15 cellular contexts compared by ENCODE assay signal in genomic region chr4:71446479-71447081, GRCh38.
A peak's percentile ranks its signal among the peaks of the same experiment; 100 is the strongest.
DNase-seq lines count a peak whose midpoint lies in the region; ATAC-seq and TF ChIP-seq lines count a peak whose summit lies in the region.
"Had no signal": no experiment of that assay in that cellular context is flagged by ENCODE, and none has a peak within 500 bp of the region (broad histone marks: within the 10 kb centered on the region; RNA-seq: fewer than 3 reads in every experiment).

No MANE protein-coding gene starts in this region.

- peaks cover 4% of the 10 kb centered on the region for H4K20me1 ChIP-seq in Loucy (ENCODE audit: insufficient read depth, low read length, poor library complexity, severe bottlenecking)

- no peak for DNase-seq in left ventricle myocardium inferior
- DNase-seq in heart right ventricle, result no peak
- DNase-seq in caudate nucleus (lab: John Stamatoyannopoulos, UW), result no peak
- no peak for DNase-seq in progenitor cell of endocrine pancreas (ENCODE audit: low spot score, unreplicated experiment)
- no peak for DNase-seq in T-helper 1 cell
- no peak for DNase-seq in dorsolateral prefrontal cortex
- DNase-seq: BE2C; CD4-positive, alpha-beta memory T cell; DMS153; GDM1; HFFc6 had no signal

- no peaks in the 10 kb centered on the region for H3K27me3 Mint-ChIP-seq in progenitor cell of endocrine pancreas

- no peaks in the 10 kb centered on the region for H3K9me2 ChIP-seq in Loucy (replicated peaks; ENCODE audit: low read depth, low read length)

- H3K36me3 Mint-ChIP-seq in progenitor cell of endocrine pancreas (ENCODE audit: insufficient read depth), result peaks cover 40% of the 10 kb centered on the region
- H3K36me3 Mint-ChIP-seq: CD4-positive, alpha-beta memory T cell had no signal

- peaks cover 15% of the 10 kb centered on the region for H3K4me1 Mint-ChIP-seq in progenitor cell of endocrine pancreas (ENCODE audit: low read depth)
- H3K4me1 Mint-ChIP-seq: CD4-positive, alpha-beta memory T cell had no signal

- no peaks in the 10 kb centered on the region for H3K36me3 ChIP-seq in left ventricle myocardium inferior
- H3K36me3 ChIP-seq in heart right ventricle, result no peaks in the 10 kb centered on the region
- H3K36me3 ChIP-seq in Loucy (ENCODE audit: insufficient read depth, low read length), result peaks cover 7% of the 10 kb centered on the region
- H3K36me3 ChIP-seq: BE2C, HAP-1 had no signal

- H3K4me3 ChIP-seq in left ventricle myocardium inferior (no peak overlapping the region), heart right ventricle (no peak overlapping the region), Loucy (ENCODE audit: low read length, poor library complexity, severe bottlenecking) (no peak overlapping the region), dorsolateral prefrontal cortex (no peak overlapping the region)
- H3K4me3 ChIP-seq: A549, HAP-1 had no signal

- no peaks in the 10 kb centered on the region for H3K9me3 ChIP-seq in left ventricle myocardium inferior (replicated peaks)
- no peaks in the 10 kb centered on the region for H3K9me3 ChIP-seq in heart right ventricle
- H3K9me3 ChIP-seq in Loucy (ENCODE audit: insufficient read depth, low read depth, low read length), result no peaks in the 10 kb centered on the region
- H3K9me3 ChIP-seq: A549, BE2C, HAP-1 had no signal

- H3K27ac ChIP-seq in left ventricle myocardium inferior (replicated peaks), result peak overlapping the region; percentile 36
- peak overlapping the region in 1 of 10 donors; percentile 13 for H3K27ac ChIP-seq in heart right ventricle
- H3K27ac ChIP-seq in caudate nucleus (ENCODE audit: low read depth, low read length), result peak overlapping the region; percentile 36
- H3K27ac ChIP-seq in dorsolateral prefrontal cortex, result no peak overlapping the region
- H3K27ac ChIP-seq: A549, C4-2B had no signal

- 62 to 73% methylated on average over 3 of the region's 3 CpGs for whole genome bisulfite sequencing in heart right ventricle, 2 donors

- peak overlapping the region; percentile 16 for H3K4me2 ChIP-seq in Loucy (ENCODE audit: low read depth, low read length, poor library complexity, severe bottlenecking)
- H3K4me2 ChIP-seq: A549 had no signal

- peak overlapping the region; percentile 42 for H3K27ac Mint-ChIP-seq in progenitor cell of endocrine pancreas
- H3K27ac Mint-ChIP-seq: CD4-positive, alpha-beta memory T cell; HFFc6 had no signal

- no peak overlapping the region for H3K4me3 Mint-ChIP-seq in progenitor cell of endocrine pancreas (ENCODE audit: low read depth)
- H3K4me3 Mint-ChIP-seq: CD4-positive, alpha-beta memory T cell; HFFc6 had no signal

- no peak overlapping the region for H3K9ac ChIP-seq in Loucy (ENCODE audit: low read depth, low read length, poor library complexity, severe bottlenecking)

- no peak overlapping the region for H2AFZ ChIP-seq in Loucy (ENCODE audit: low read length)

- H3K27me3 ChIP-seq in left ventricle myocardium inferior (ENCODE audit: low read depth) (no peaks in the 10 kb centered on the region), heart right ventricle (no peaks in the 10 kb centered on the region), Loucy (ENCODE audit: insufficient read depth, low read length, poor library complexity, severe bottlenecking) (no peaks in the 10 kb centered on the region), dorsolateral prefrontal cortex (no peaks in the 10 kb centered on the region)
- H3K27me3 ChIP-seq: BE2C had no signal

- H3K4me1 ChIP-seq in left ventricle myocardium inferior, result peaks cover 55% of the 10 kb centered on the region
- H3K4me1 ChIP-seq in heart right ventricle, result peaks cover 0 to 44% (median 18%) of the 10 kb centered on the region in 9 donors
- H3K4me1 ChIP-seq in Loucy (ENCODE audit: insufficient read depth, low read length, poor library complexity, severe bottlenecking), result peaks cover 62% of the 10 kb centered on the region
- H3K4me1 ChIP-seq: A549, BE2C, HAP-1 had no signal

- H3K9me3 Mint-ChIP-seq in progenitor cell of endocrine pancreas (ENCODE audit: low read depth), result no peaks in the 10 kb centered on the region
- H3K9me3 Mint-ChIP-seq: HFFc6 had no signal

- H3F3A ChIP-seq in Loucy (ENCODE audit: low read depth), result no peaks in the 10 kb centered on the region

- TF ChIP-seq CTCF in left ventricle myocardium inferior (IDR thresholded peaks at IDR 0.05; ENCODE audit: borderline replicate concordance) (no peak), heart right ventricle (IDR thresholded peaks at IDR 0.05) (no peak), Loucy (conservative IDR thresholded peaks at IDR 0.05; ENCODE audit: low read length) (no peak), progenitor cell of endocrine pancreas (IDR thresholded peaks at IDR 0.05; ENCODE audit: unreplicated experiment) (no peak), dorsolateral prefrontal cortex (IDR thresholded peaks at IDR 0.05 in 54 of 56, conservative IDR thresholded peaks at IDR 0.05 in 2 of 56; ENCODE audit: low read depth in 1 of 56, partially characterized antibody in 56 of 56) (no peak)

- intact Hi-C loops in left ventricle myocardium inferior (cut with micrococcal nuclease) (no loop called here), heart right ventricle (cut with DNase I) (loop anchor here in 1 of 10 donors (10.0 kb wide), 1 partner anchor 212 kb away; no protein-coding TSS in a partner anchor), dorsolateral prefrontal cortex (cut with DNase I) (no loop called here)

- ATAC-seq in heart right ventricle, result no peak
- ATAC-seq: A549 had no signal

- no peaks in the 10 kb centered on the region for H3K79me2 ChIP-seq in Loucy (ENCODE audit: insufficient read depth, low read length)

Comparison
In these comparisons a context has a peak if more than half of its experiments do, and no peak if none do; other contexts are left out.
1. H3K27ac ChIP-seq: peak in left ventricle myocardium inferior (single experiment) and caudate nucleus (single experiment); none in dorsolateral prefrontal cortex (0 of 59).